In the genomic region with DNA sequence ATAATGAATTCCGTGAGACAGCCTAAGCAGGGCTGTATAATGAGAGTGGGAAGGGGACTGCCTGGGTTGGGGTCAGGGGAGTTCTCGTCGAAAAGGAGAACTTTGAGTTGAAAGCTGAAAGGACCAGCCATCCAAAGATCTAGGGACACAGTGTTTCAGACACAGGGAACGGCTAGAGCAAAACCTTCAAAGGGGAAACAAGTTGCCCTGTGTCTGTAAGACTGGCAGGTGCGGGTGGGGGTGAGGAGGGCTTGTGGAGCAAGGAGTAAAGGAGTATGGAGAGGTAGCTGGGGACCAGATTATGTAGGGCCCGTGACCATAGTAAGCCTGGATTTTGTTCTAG, we compare ENCODE assay signal across 12 cellular contexts. TPM values are rescaled to one million over a fixed set of nuclear protein-coding genes. Genes with fewer than 3 reads are reported as not detected.
DNase-seq lines count a peak whose midpoint lies in the region; ATAC-seq, FAIRE-seq and TF ChIP-seq lines count a peak whose summit lies in the region.
"Had no signal": no experiment of that assay in that cellular context is flagged by ENCODE, and none has a peak within 500 bp of the region (broad histone marks: within the 10 kb centered on the region; RNA-seq: fewer than 3 reads in every experiment).

No MANE protein-coding gene starts in this region.

- H3K9me3 ChIP-seq in SK-N-SH: no peaks in the 10 kb centered on the region
- H3K9me3 ChIP-seq in OCI-LY3 (ENCODE audit: insufficient read depth, low read length): no peaks in the 10 kb centered on the region
- H3K9me3 ChIP-seq in endodermal cell (ENCODE audit: control insufficient read depth, low read length): no peaks in the 10 kb centered on the region
- H3K9me3 ChIP-seq in sigmoid colon: no peaks in the 10 kb centered on the region
- H3K9me3 ChIP-seq: ascending aorta had no signal

- peak overlapping the region; percentile 77 to 94; a peak in 3 of 4 replicates for H3K4me3 ChIP-seq in SK-N-SH (ENCODE audit: low read depth in 2 of 2, low read length in 1 of 2)
- peak overlapping the region; percentile 87 for H3K4me3 ChIP-seq in OCI-LY3 (ENCODE audit: low read length)
- no peak overlapping the region for H3K4me3 ChIP-seq in endodermal cell (ENCODE audit: low read length)
- H3K4me3 ChIP-seq in sigmoid colon: no peak overlapping the region

- H3K9me2 ChIP-seq in SK-N-SH: no peaks in the 10 kb centered on the region

- no peak overlapping the region for H2AFZ ChIP-seq in SK-N-SH (ENCODE audit: low read depth)
- no peak overlapping the region for H2AFZ ChIP-seq in OCI-LY3 (ENCODE audit: low read depth, low read length)

- no peak for TF ChIP-seq EP300 in SK-N-SH (IDR thresholded peaks at IDR 0.05; ENCODE audit: borderline replicate concordance in 1 of 2, low read depth in 1 of 2, low read length in 1 of 2)
- no peak for TF ChIP-seq EP300 in sigmoid colon (IDR thresholded peaks at IDR 0.05)

- peaks cover 42% of the 10 kb centered on the region for H3K79me2 ChIP-seq in SK-N-SH (ENCODE audit: insufficient read depth)
- peaks cover 36% of the 10 kb centered on the region for H3K79me2 ChIP-seq in OCI-LY3 (ENCODE audit: low read length)

- POLR2A ChIA-PET in SK-N-SH (lab: Yijun Ruan, JAX): no interaction called here

- peak overlapping the region; percentile 99 for H3K4me3 Mint-ChIP-seq in endodermal cell

- H3K9ac ChIP-seq in SK-N-SH (no peak overlapping the region), OCI-LY3 (ENCODE audit: low read length) (peak overlapping the region; percentile 46), endodermal cell (ENCODE audit: extremely low read depth, low read length, poor library complexity, severe bottlenecking) (no peak overlapping the region)

- no peaks in the 10 kb centered on the region for H3K9me3 Mint-ChIP-seq in endodermal cell

- peaks cover 22 to 26% of the 10 kb centered on the region in 2 experiments for H3K36me3 ChIP-seq in SK-N-SH (replicated peaks in 1 of 2; ENCODE audit: control insufficient read depth in 1 of 2, insufficient read depth in 2 of 2, low read length in 1 of 2)
- H3K36me3 ChIP-seq in OCI-LY3 (replicated peaks; ENCODE audit: low read depth, low read length): peaks cover 22% of the 10 kb centered on the region
- peaks cover 28% of the 10 kb centered on the region for H3K36me3 ChIP-seq in endodermal cell (ENCODE audit: control insufficient read depth, insufficient read depth, low read length)
- peaks cover 7 to 23% (median 13%) of the 10 kb centered on the region in 4 donors for H3K36me3 ChIP-seq in sigmoid colon

- H3K27ac ChIP-seq in SK-N-SH (ENCODE audit: low read depth in 2 of 2, low read length in 1 of 2) (no peak overlapping the region), OCI-LY3 (ENCODE audit: low read length) (peak overlapping the region; percentile 29), endodermal cell (ENCODE audit: low read depth, low read length) (no peak overlapping the region), sigmoid colon (peak overlapping the region in 3 of 4 donors; percentile 87 to 97 (median 94))

- ATAC-seq in SK-N-SH treated with all-trans-retinoic acid at 6 μM for 48 hours (no peak), HG02852 (IDR thresholded peaks at IDR 0.05; ENCODE audit: unreplicated experiment) (no peak)

- H3K4me1 Mint-ChIP-seq in endodermal cell: peaks cover 18% of the 10 kb centered on the region

- TF ChIP-seq CTCF in SK-N-SH (IDR thresholded peaks at IDR 0.05) (no peak), OCI-LY3 (IDR thresholded peaks at IDR 0.05; ENCODE audit: low read depth, low read length) (no peak), endodermal cell (conservative IDR thresholded peaks at IDR 0.05) (no peak), sigmoid colon (IDR thresholded peaks at IDR 0.05) (no peak)

- CTCF ChIA-PET in SK-N-SH (lab: Yijun Ruan, JAX): interaction anchor here (1.0 to 8.7 kb wide), 9 partner anchors 64 to 355 kb away, joined by 3 to 53 read pairs (median 4); a partner anchor contains a TSS

- FAIRE-seq in urothelium cell line (lab: Jason Lieb, UNC): no peak
- FAIRE-seq: A204.1 had no signal

- peaks cover 15% of the 10 kb centered on the region for H3F3A ChIP-seq in SK-N-SH (replicated peaks; ENCODE audit: insufficient read depth)

- TF ChIP-seq POLR2A in sigmoid colon (IDR thresholded peaks at IDR 0.05): no peak

- WGBS in SK-N-SH (ENCODE audit: low lambda C conversion rate): 80% methylated on average over 6 of the region's 6 CpGs
- WGBS in endodermal cell (ENCODE audit: insufficient coverage in 1 of 2, insufficient read length in 1 of 2), 2 experiments: 89 to 92% methylated on average over 6 of the region's 6 CpGs
- 71 to 77% methylated on average over 6 of the region's 6 CpGs for WGBS in sigmoid colon, 2 donors

- H3K27ac Mint-ChIP-seq in endodermal cell: peak overlapping the region; percentile 36

- intact Hi-C loops in sigmoid colon (cut with DNase I): no loop called here

- H3K4me2 ChIP-seq in SK-N-SH (peak overlapping the region; percentile 92), OCI-LY3 (ENCODE audit: low read length) (peak overlapping the region; percentile 83)

- peaks cover 29% of the 10 kb centered on the region for H3K36me3 Mint-ChIP-seq in endodermal cell (ENCODE audit: low read depth)

- TF ChIP-seq RAD21 in SK-N-SH (IDR thresholded peaks at IDR 0.05; ENCODE audit: low read length): no peak

- H4K20me1 ChIP-seq in SK-N-SH (ENCODE audit: insufficient read depth) (no peaks in the 10 kb centered on the region), OCI-LY3 (ENCODE audit: insufficient read depth, low read length) (peaks cover 7% of the 10 kb centered on the region; the same call in 1 of the 2 replicates)

- H3K4me1 ChIP-seq in SK-N-SH (ENCODE audit: control insufficient read depth in 1 of 2, insufficient read depth in 2 of 2, low read depth in 1 of 2, low read length in 1 of 2): peaks cover 1 to 25% of the 10 kb centered on the region in 2 experiments; a peak in 3 of 4 replicates
- peaks cover 29% of the 10 kb centered on the region for H3K4me1 ChIP-seq in OCI-LY3 (ENCODE audit: low read length)
- peaks cover 6% of the 10 kb centered on the region for H3K4me1 ChIP-seq in endodermal cell (ENCODE audit: control insufficient read depth, insufficient read depth, low read length)
- H3K4me1 ChIP-seq in sigmoid colon: peaks cover 0 to 37% (median 26%) of the 10 kb centered on the region in 4 donors

- DNase-seq in SK-N-SH (no peak), endodermal cell (no peak), sigmoid colon (peak; percentile 40), NCI-H187 treated with DMSO at 0.1 percent for 48 hours (lab: John Stamatoyannopoulos, UW) (no peak), urothelium cell line (ENCODE audit: low spot score) (no peak)
- DNase-seq: foreskin melanocyte, NCI-H345 had no signal

- H3K27me3 ChIP-seq in SK-N-SH (ENCODE audit: insufficient read depth): no peaks in the 10 kb centered on the region
- H3K27me3 ChIP-seq in OCI-LY3 (ENCODE audit: low read depth, low read length): no peaks in the 10 kb centered on the region
- H3K27me3 ChIP-seq in endodermal cell (ENCODE audit: control insufficient read depth, insufficient read depth, low read length, poor library complexity, severe bottlenecking): no peaks in the 10 kb centered on the region
- no peaks in the 10 kb centered on the region for H3K27me3 ChIP-seq in sigmoid colon
- H3K27me3 ChIP-seq: ascending aorta had no signal

- H3K27me3 Mint-ChIP-seq in endodermal cell (ENCODE audit: insufficient read depth): no peaks in the 10 kb centered on the region

TF ChIP-seq in SK-N-SH, 30 proteins besides CTCF, POLR2A, EP300 and RAD21:
- TF ChIP-seq, protein P1, sequence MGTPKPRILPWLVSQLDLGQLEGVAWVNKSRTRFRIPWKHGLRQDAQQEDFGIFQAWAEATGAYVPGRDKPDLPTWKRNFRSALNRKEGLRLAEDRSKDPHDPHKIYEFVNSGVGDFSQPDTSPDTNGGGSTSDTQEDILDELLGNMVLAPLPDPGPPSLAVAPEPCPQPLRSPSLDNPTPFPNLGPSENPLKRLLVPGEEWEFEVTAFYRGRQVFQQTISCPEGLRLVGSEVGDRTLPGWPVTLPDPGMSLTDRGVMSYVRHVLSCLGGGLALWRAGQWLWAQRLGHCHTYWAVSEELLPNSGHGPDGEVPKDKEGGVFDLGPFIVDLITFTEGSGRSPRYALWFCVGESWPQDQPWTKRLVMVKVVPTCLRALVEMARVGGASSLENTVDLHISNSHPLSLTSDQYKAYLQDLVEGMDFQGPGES (IDR thresholded peaks at IDR 0.05; ENCODE audit: low read depth, low read length): no peak
- TF ChIP-seq JUND (IDR thresholded peaks at IDR 0.05) (no peak), SMC3 (IDR thresholded peaks at IDR 0.05; ENCODE audit: low read depth, low read length) (no peak), RFX5 (IDR thresholded peaks at IDR 0.05; ENCODE audit: low read length) (no peak), CHD2 (IDR thresholded peaks at IDR 0.05; ENCODE audit: low read length, partially characterized antibody) (no peak)
TF ChIP-seq in SK-N-SH: peak in this region for 0.

TF ChIP-seq in SK-N-SH treated with all-trans-retinoic acid at 6 μM for 48 hours, 23 proteins besides CTCF, POLR2A, EP300 and RAD21 (continues in another document):
- TF ChIP-seq TOX (CRISPR knock-in tag; IDR thresholded peaks at IDR 0.05; ENCODE audit: borderline replicate concordance): no peak
- TF ChIP-seq ISL1 (CRISPR knock-in tag; IDR thresholded peaks at IDR 0.05): no peak
- TF ChIP-seq ESRRG (CRISPR knock-in tag; IDR thresholded peaks at IDR 0.05): no peak
- no peak for TF ChIP-seq ZFP30 (CRISPR knock-in tag; IDR thresholded peaks at IDR 0.05)
- TF ChIP-seq, protein P2, sequence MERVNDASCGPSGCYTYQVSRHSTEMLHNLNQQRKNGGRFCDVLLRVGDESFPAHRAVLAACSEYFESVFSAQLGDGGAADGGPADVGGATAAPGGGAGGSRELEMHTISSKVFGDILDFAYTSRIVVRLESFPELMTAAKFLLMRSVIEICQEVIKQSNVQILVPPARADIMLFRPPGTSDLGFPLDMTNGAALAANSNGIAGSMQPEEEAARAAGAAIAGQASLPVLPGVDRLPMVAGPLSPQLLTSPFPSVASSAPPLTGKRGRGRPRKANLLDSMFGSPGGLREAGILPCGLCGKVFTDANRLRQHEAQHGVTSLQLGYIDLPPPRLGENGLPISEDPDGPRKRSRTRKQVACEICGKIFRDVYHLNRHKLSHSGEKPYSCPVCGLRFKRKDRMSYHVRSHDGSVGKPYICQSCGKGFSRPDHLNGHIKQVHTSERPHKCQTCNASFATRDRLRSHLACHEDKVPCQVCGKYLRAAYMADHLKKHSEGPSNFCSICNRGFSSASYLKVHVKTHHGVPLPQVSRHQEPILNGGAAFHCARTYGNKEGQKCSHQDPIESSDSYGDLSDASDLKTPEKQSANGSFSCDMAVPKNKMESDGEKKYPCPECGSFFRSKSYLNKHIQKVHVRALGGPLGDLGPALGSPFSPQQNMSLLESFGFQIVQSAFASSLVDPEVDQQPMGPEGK (CRISPR knock-in tag; IDR thresholded peaks at IDR 0.05; ENCODE audit: borderline replicate concordance): no peak
- no peak for TF ChIP-seq TCF4 (CRISPR knock-in tag; IDR thresholded peaks at IDR 0.05; ENCODE audit: borderline replicate concordance)

RNA-seq across cellular contexts. Expression of a gene that starts 1.3 kb away (rescaled TPM):
- polyA plus RNA-seq in SK-N-SH (2012; rRNA removed) (489 and 501 TPM in 2 replicates), sigmoid colon (100 to 1,000 TPM; 304 to 467 (median 403) TPM)
- polyA plus RNA-seq in SK-N-SH (2012; cell fraction: cytosol; rRNA removed): 524 and 758 TPM in 2 replicates
- 94.9 and 167 TPM in 2 replicates for polyA plus RNA-seq in SK-N-SH (2012; cell fraction: nucleus; rRNA removed)
- total RNA-seq in endodermal cell (100 to 1,000 TPM; 237 to 293 TPM), sigmoid colon (100 to 1,000 TPM; 307 to 378 (median 342) TPM)
- 519 TPM for polyA plus RNA-seq in endodermal cell (2013, experiment 1 of 2)
- polyA plus RNA-seq in endodermal cell (2013, experiment 2 of 2): 534 TPM

Comparison
In these comparisons a context has a peak if more than half of its experiments do, and no peak if none do; other contexts are left out.
1. H3K27ac ChIP-seq: peak in OCI-LY3 (single experiment) and sigmoid colon (3 of 4); none in SK-N-SH (0 of 2) and endodermal cell (single experiment).
2. H3K4me3 ChIP-seq: peak in SK-N-SH (2 of 2) and OCI-LY3 (single experiment); none in endodermal cell (single experiment) and sigmoid colon (0 of 4).